Comparison of ENCODE assay signal across 12 cellular contexts in the genomic region with DNA sequence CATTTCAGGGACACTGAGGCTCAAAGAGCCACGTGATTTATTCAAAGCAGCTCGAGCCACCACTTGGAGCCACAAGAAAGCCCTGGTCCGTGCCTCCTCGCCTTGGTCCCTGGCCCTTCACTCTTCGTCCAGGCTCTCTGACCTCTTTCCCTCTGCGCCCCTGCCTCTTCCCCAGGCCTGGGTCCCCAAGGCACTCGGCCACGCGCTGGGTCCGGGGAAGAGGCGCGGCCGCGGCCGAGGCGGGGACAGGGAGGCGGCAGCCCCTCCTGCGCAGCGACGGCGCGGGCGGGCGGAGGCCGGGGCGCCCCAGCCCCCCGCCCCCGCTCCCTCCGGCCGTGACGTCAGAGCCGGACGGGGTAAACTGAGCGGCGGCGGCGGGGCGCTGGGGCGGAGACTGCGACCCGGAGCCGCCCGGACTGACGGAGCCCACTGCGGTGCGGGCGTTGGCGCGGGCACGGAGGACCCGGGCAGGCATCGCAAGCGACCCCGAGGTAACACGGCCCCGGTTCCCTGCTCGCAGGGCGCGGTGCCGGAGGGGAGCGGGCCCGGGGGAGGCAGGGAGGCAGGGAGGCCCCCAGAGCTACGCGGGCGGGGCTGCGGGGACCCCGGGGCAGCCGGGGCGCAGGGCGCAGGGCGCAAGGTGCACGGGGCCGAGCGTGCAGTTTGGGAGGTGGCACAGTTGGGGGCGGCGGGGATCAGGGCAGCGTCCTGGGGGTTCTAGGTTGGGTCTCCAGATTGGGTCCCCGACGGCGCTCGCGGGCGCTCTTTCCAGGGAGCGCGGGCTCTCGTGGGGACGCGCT. TPM values are rescaled to one million over a fixed set of nuclear protein-coding genes. Genes with fewer than 3 reads are reported as not detected.
DNase-seq lines count a peak whose midpoint lies in the region; ATAC-seq, FAIRE-seq and TF ChIP-seq lines count a peak whose summit lies in the region.
"Had no signal": no experiment of that assay in that cellular context is flagged by ENCODE, and none has a peak within 500 bp of the region (broad histone marks: within the 10 kb centered on the region; RNA-seq: fewer than 3 reads in every experiment).

A gene (plus strand): TSS at position 385 of the 800 bp plus-strand sequence. CDS start 580 bp downstream, outside the sequence.

- H3K27ac ChIP-seq in BLaER1 treated with 17β-estradiol and CSF1 and Interleukin-3, amounts not matched to agents 10 nM and 100 nM, result peak within 1 kb of the TSS in 3 of 11 experiments; percentile 1 to 39 (median 22); a peak in 2 of 22 replicates
- no peak within 1 kb of the TSS for H3K27ac ChIP-seq in HUES6 (ENCODE audit: low read depth, low read length)

- H3K4me3 ChIP-seq in BLaER1 treated with 17β-estradiol and CSF1 and Interleukin-3, amounts not matched to agents 10 nM and 100 nM, result peak within 1 kb of the TSS in 6 of 10 experiments; percentile 19 to 47 (median 40); a peak in 6 of 20 replicates
- H3K4me3 ChIP-seq in HUES6 (ENCODE audit: low read depth, low read length) (peak within 1 kb of the TSS; percentile 66), endocrine pancreas (ENCODE audit: control insufficient read depth, insufficient read depth, low read length) (peak within 1 kb of the TSS; percentile 41)

- H3K4me2 ChIP-seq in BLaER1 treated with 17β-estradiol and CSF1 and Interleukin-3, amounts not matched to agents 10 nM and 100 nM, result peak within 1 kb of the TSS; percentile 38 to 76 (median 68)

- TF ChIP-seq CTCF in nephron (IDR thresholded peaks at IDR 0.05; ENCODE audit: unreplicated experiment in 3 of 3), result no peak

- H4K20me1 ChIP-seq in BLaER1 treated with 17β-estradiol and CSF1 and Interleukin-3, amounts not matched to agents 10 nM and 100 nM, result peaks cover 0 to 8% (median 0%) of the 10 kb centered on the region in 11 experiments; a peak in 1 of 22 replicates

- H3K36me3 Mint-ChIP-seq in nephron (ENCODE audit: low read depth), result no peaks in the 10 kb centered on the region

- H3K9me3 Mint-ChIP-seq in nephron, result no peaks in the 10 kb centered on the region

- H3K27me3 ChIP-seq in BLaER1 treated with 17β-estradiol and CSF1 and Interleukin-3, amounts not matched to agents 10 nM and 100 nM, result peaks cover 30 to 42% (median 37%) of the 10 kb centered on the region in 11 experiments
- H3K27me3 ChIP-seq in HUES6 (ENCODE audit: control insufficient read depth, insufficient read depth, low read length) (peaks cover 80% of the 10 kb centered on the region), endocrine pancreas (ENCODE audit: control insufficient read depth, insufficient read depth, low read length) (no peaks in the 10 kb centered on the region)

- peaks cover 4 to 18% (median 5%) of the 10 kb centered on the region in 11 experiments; a peak in 18 of 22 replicates for H3K9me3 ChIP-seq in BLaER1 treated with 17β-estradiol and CSF1 and Interleukin-3, amounts not matched to agents 10 nM and 100 nM (replicated peaks in 1 of 11)
- no peaks in the 10 kb centered on the region for H3K9me3 ChIP-seq in HUES6 (ENCODE audit: control insufficient read depth, insufficient read depth, low read depth, low read length)
- H3K9me3 ChIP-seq in endocrine pancreas (ENCODE audit: control insufficient read depth, low read length), result no peaks in the 10 kb centered on the region

- no peak for ATAC-seq in HG03135 (IDR thresholded peaks at IDR 0.05; ENCODE audit: unreplicated experiment)

- 0 out of 22 replicates have a peak within 1 kb of the TSS, but pooled peaks of 1 of the 11 experiments have one; percentile 7 for H3K9ac ChIP-seq in BLaER1 treated with 17β-estradiol and CSF1 and Interleukin-3, amounts not matched to agents 10 nM and 100 nM
- no peak within 1 kb of the TSS for H3K9ac ChIP-seq in HUES6 (ENCODE audit: low read length)
- H3K9ac ChIP-seq in endocrine pancreas (ENCODE audit: control insufficient read depth, insufficient read depth, low read length), result no peak within 1 kb of the TSS

- no peaks in the 10 kb centered on the region for H3K36me3 ChIP-seq in BLaER1 treated with 17β-estradiol and CSF1 and Interleukin-3, amounts not matched to agents 10 nM and 100 nM
- H3K36me3 ChIP-seq in HUES6 (ENCODE audit: control insufficient read depth, insufficient read depth, low read length) (no peaks in the 10 kb centered on the region), endocrine pancreas (ENCODE audit: control insufficient read depth, insufficient read depth, low read length) (no peaks in the 10 kb centered on the region)

- peaks cover 89% of the 10 kb centered on the region for H3K27me3 Mint-ChIP-seq in nephron (ENCODE audit: low read depth)

- no peak for DNase-seq in frontal cortex (ENCODE audit: low spot score in 2 of 2)
- DNase-seq in OCI-M1 (lab: John Stamatoyannopoulos, UW), result no peak
- DNase-seq in stimulated activated CD4-positive, alpha-beta T cell treated with anti-CD3 and anti-CD28 coated beads, Interleukin-12 subunit alpha, Interleukin-12 subunit beta, amount 100 ng/mL, for 4 hours, result no peak
- DNase-seq: DMS79, naive B cell, NCI-H1694, T-helper 9 cell had no signal

- peaks cover 6 to 29% (median 24%) of the 10 kb centered on the region in 10 experiments; a peak in 17 of 20 replicates for H3K4me1 ChIP-seq in BLaER1 treated with 17β-estradiol and CSF1 and Interleukin-3, amounts not matched to agents 10 nM and 100 nM
- H3K4me1 ChIP-seq in HUES6 (ENCODE audit: control insufficient read depth, insufficient read depth, low read length) (no peaks in the 10 kb centered on the region; the same call in 1 of the 2 replicates), endocrine pancreas (ENCODE audit: control insufficient read depth, insufficient read depth, low read length) (no peaks in the 10 kb centered on the region)

- no peak for FAIRE-seq in frontal cortex (lab: Jason Lieb, UNC)

- H3K4me3 Mint-ChIP-seq in nephron, result peak within 1 kb of the TSS; percentile 57 to 76 (median 67)

- H3K27ac Mint-ChIP-seq in nephron, result no peak within 1 kb of the TSS
- H3K27ac Mint-ChIP-seq: naive B cell had no signal

- H3K4me1 Mint-ChIP-seq in nephron, result peaks cover 5% of the 10 kb centered on the region

RNA-seq across cellular contexts. Expression of the gene that starts here (rescaled TPM):
- under 0.01 TPM for total RNA-seq in frontal cortex
